Comparison of ENCODE assay signal across 7 cellular contexts in genomic region chr16:26765087-26765486, GRCh38.
DNase-seq lines count a peak whose midpoint lies in the region; ATAC-seq, FAIRE-seq and TF ChIP-seq lines count a peak whose summit lies in the region.

No MANE protein-coding gene starts in this region.

- H3K9me3 ChIP-seq in left lung = peaks cover 0 to 2% of the 10 kb centered on the region in 2 donors

- H3K27me3 ChIP-seq in left lung = no peaks in the 10 kb centered on the region

- intact Hi-C loops in left lung (cut with DNase I) = no loop called here
- intact Hi-C loops in left colon (cut with DNase I, micrococcal nuclease) = no loop called here

- no peak for ATAC-seq in left lung
- ATAC-seq in left colon = no peak

- peak; percentile 56 for TF ChIP-seq CTCF in VCaP (conservative IDR thresholded peaks at IDR 0.05)
- TF ChIP-seq CTCF in left lung (IDR thresholded peaks at IDR 0.05) = peak; percentile 10 to 41

- DNase-seq in ELF-1 (ENCODE audit: low read depth, low spot score) = peak; percentile 7
- peak; percentile 21 for DNase-seq in H54 (ENCODE audit: insufficient read length, low spot score)
- no peak for DNase-seq in left lung
- DNase-seq in GOT3 (lab: John Stamatoyannopoulos, UW) = no peak
- no peak for DNase-seq in NOMO-1 treated with DMSO at 0.1 percent for 48 hours (lab: John Stamatoyannopoulos, UW; ENCODE audit: unreplicated experiment)
- no peak for DNase-seq in left colon

- no peak for FAIRE-seq in H54 (lab: Jason Lieb, UNC)

- TF ChIP-seq POLR2A in H54 (IDR thresholded peaks at IDR 0.05; ENCODE audit: low read depth, low read length) = no peak

- no peaks in the 10 kb centered on the region for H3K36me3 ChIP-seq in left lung

- no peak overlapping the region for H3K27ac ChIP-seq in VCaP
- no peak overlapping the region for H3K27ac ChIP-seq in left lung

- H3K4me1 ChIP-seq in left lung = no peaks in the 10 kb centered on the region

- no peak overlapping the region for H3K4me3 ChIP-seq in left lung

Comparison
In these comparisons a context has a peak if more than half of its experiments do, and no peak if none do; other contexts are left out.
1. DNase-seq: peak in ELF-1 (single experiment) and H54 (single experiment); none in left lung (0 of 2), GOT3 (single experiment), NOMO-1 treated with DMSO at 0.1 percent for 48 hours (single experiment) and left colon (0 of 2).